Comparison of ENCODE assay signal across 17 cellular contexts in genomic region chr4:97498875-97499274, GRCh38.
DNase-seq lines count a peak whose midpoint lies in the region; ATAC-seq, FAIRE-seq and TF ChIP-seq lines count a peak whose summit lies in the region.
"Had no signal": no experiment of that assay in that cellular context is flagged by ENCODE, and none has a peak within 500 bp of the region (broad histone marks: within the 10 kb centered on the region; RNA-seq: fewer than 3 reads in every experiment).

No MANE protein-coding gene starts in this region.

- no peaks in the 10 kb centered on the region for H3K9me2 ChIP-seq in PC-3 (replicated peaks; ENCODE audit: low read length)

- peak overlapping the region; percentile 78 for H3K27ac ChIP-seq in PC-3 (ENCODE audit: low read length)
- H3K27ac ChIP-seq: colonic mucosa, esophagus muscularis mucosa had no signal

- DNase-seq in DMS53 (lab: John Stamatoyannopoulos, UW): peak; percentile 55
- peak; percentile 92 for DNase-seq in PC-3
- peak; percentile 94 for DNase-seq in bronchial epithelial cell (ENCODE audit: low read depth)
- DNase-seq in kidney glomerular epithelial cell (lab: John Stamatoyannopoulos, UW): peak; percentile 13
- DNase-seq in AG08396 (ENCODE audit: low spot score): no peak
- no peak for DNase-seq in OCI-M1 (lab: John Stamatoyannopoulos, UW)
- DNase-seq: activated CD4-positive, alpha-beta T cell treated with anti-CD3 and anti-CD28 coated beads for 4 hours; activated naive CD8-positive, alpha-beta T cell treated with anti-CD3 and anti-CD28 coated beads for 36 hours; activated T-cell treated with anti-CD3 and anti-CD28 coated beads for 4 hours; colonic mucosa; GF-D8; NCI-H187; stimulated activated naive B cell treated with anti-CD40 and anti-IgM and Interleukin-4, amounts not matched to agents 10 μg/mL and 1 μg/mL and 100 μg/mL, for 72 hours; T-helper 17 cell had no signal

- H3K4me2 ChIP-seq in PC-3 (ENCODE audit: low read length): peak overlapping the region; percentile 53

- no peak overlapping the region; the same call in 1 of the 2 replicates for H3K9ac ChIP-seq in PC-3 (ENCODE audit: low read length)

- no peaks in the 10 kb centered on the region for H4K20me1 ChIP-seq in PC-3 (ENCODE audit: low read length)

- no peaks in the 10 kb centered on the region for H3K27me3 ChIP-seq in PC-3 (ENCODE audit: low read length)
- H3K27me3 ChIP-seq in bronchial epithelial cell (ENCODE audit: control insufficient read depth, insufficient read depth, low read length): no peaks in the 10 kb centered on the region
- H3K27me3 ChIP-seq: colonic mucosa, esophagus muscularis mucosa had no signal

- intact Hi-C loops in PC-3 (cut with micrococcal nuclease): loop anchor here (5.0 to 10.0 kb wide), 3 partner anchors 88 to 223 kb away; no protein-coding TSS in a partner anchor

- no TSS peak for BruUV-seq in PC-3 (replicated peaks; lab: Mats Ljungman, UMichigan)

- peaks cover 42% of the 10 kb centered on the region for H3K4me1 ChIP-seq in PC-3 (ENCODE audit: insufficient read depth, low read length)
- H3K4me1 ChIP-seq: colonic mucosa, esophagus muscularis mucosa had no signal

- H3K4me3 ChIP-seq in PC-3 (ENCODE audit: low read length) (no peak overlapping the region), bronchial epithelial cell (ENCODE audit: low read depth, low read length) (no peak overlapping the region)
- H3K4me3 ChIP-seq: colonic mucosa, esophagus muscularis mucosa had no signal

- CTCF ChIA-PET in PC-3 (lab: Charles Lee): interaction anchor here (0.6 kb wide), 1 partner anchor 798 kb away, joined by 3 read pairs; no protein-coding TSS in a partner anchor

- ATAC-seq in PC-3 (peak; percentile 80), esophagus mucosa (no peak), HG03571 (IDR thresholded peaks at IDR 0.05; ENCODE audit: unreplicated experiment) (no peak)
- ATAC-seq: stimulated activated naive B cell treated with anti-CD40 and anti-IgM and Interleukin-4, amounts not matched to agents 10 μg/mL and 1 μg/mL and 100 μg/mL, for 72 hours; T-helper 17 cell had no signal

- no peak for TF ChIP-seq CTCF in PC-3 (conservative IDR thresholded peaks at IDR 0.05; ENCODE audit: low read depth, low read length)
- no peak for TF ChIP-seq CTCF in bronchial epithelial cell (IDR thresholded peaks at IDR 0.05; ENCODE audit: insufficient read depth, low read length, severe bottlenecking)

- H2AFZ ChIP-seq in PC-3 (ENCODE audit: low read length): no peak overlapping the region

- FAIRE-seq in bronchial epithelial cell (lab: Jason Lieb, UNC): no peak

- POLR2A ChIA-PET in PC-3 (lab: Charles Lee; ENCODE audit: unreplicated experiment): no interaction called here

- H3K36me3 ChIP-seq in PC-3 (ENCODE audit: low read depth, low read length) (no peaks in the 10 kb centered on the region), bronchial epithelial cell (ENCODE audit: control insufficient read depth, insufficient read depth, low read length) (no peaks in the 10 kb centered on the region)
- H3K36me3 ChIP-seq: colonic mucosa, esophagus muscularis mucosa had no signal

- H3K79me2 ChIP-seq in PC-3 (ENCODE audit: low read length): no peaks in the 10 kb centered on the region

- H3K9me3 ChIP-seq in PC-3 (ENCODE audit: low read length): no peaks in the 10 kb centered on the region
- H3K9me3 ChIP-seq: colonic mucosa, esophagus muscularis mucosa had no signal

- H3F3A ChIP-seq in PC-3 (ENCODE audit: low read length, unreplicated experiment): peaks cover 3% of the 10 kb centered on the region

Comparison
In these comparisons a context has a peak if more than half of its experiments do, and no peak if none do; other contexts are left out.
1. DNase-seq: peak in DMS53 (single experiment), PC-3 (single experiment), bronchial epithelial cell (single experiment) and kidney glomerular epithelial cell (single experiment); none in AG08396 (single experiment) and OCI-M1 (single experiment).